ENCODE assay signal across 21 cellular contexts in genomic region chr7:120308171-120308570, GRCh38. TPM values are rescaled to one million over a fixed set of nuclear protein-coding genes. Genes with fewer than 3 reads are reported as not detected.
A peak's percentile ranks its signal among the peaks of the same experiment; 100 is the strongest.
DNase-seq lines count a peak whose midpoint lies in the region; ATAC-seq and TF ChIP-seq lines count a peak whose summit lies in the region.
"Had no signal": no experiment of that assay in that cellular context is flagged by ENCODE, and none has a peak within 500 bp of the region (broad histone marks: within the 10 kb centered on the region; RNA-seq: fewer than 3 reads in every experiment).

No MANE protein-coding gene starts in this region.

- H3K4me1 ChIP-seq in mesenchymal stem cell (ENCODE audit: control insufficient read depth, insufficient read depth, low read depth, low read length) = no peaks in the 10 kb centered on the region
- no peaks in the 10 kb centered on the region for H3K4me1 ChIP-seq in foreskin keratinocyte
- H3K4me1 ChIP-seq: BE2C, Caco-2, Peyer's patch, SJSA1 had no signal

- no peaks in the 10 kb centered on the region for H3K9me3 ChIP-seq in mesenchymal stem cell (ENCODE audit: control insufficient read depth, low read length)
- H3K9me3 ChIP-seq: BE2C, Caco-2, Peyer's patch, SJSA1 had no signal

- no peak overlapping the region for H3K4me2 ChIP-seq in mesenchymal stem cell (ENCODE audit: low read length, poor library complexity, severe bottlenecking)

- no peak overlapping the region for H3K4ac ChIP-seq in mesenchymal stem cell (ENCODE audit: low read depth in 1 of 2, low read length in 2 of 2)

- H3K27me3 ChIP-seq in GM06990 (replicated peaks; ENCODE audit: control insufficient read depth, insufficient read depth, low read length) (no peaks in the 10 kb centered on the region), mesenchymal stem cell (ENCODE audit: control insufficient read depth in 1 of 2, insufficient read depth in 1 of 2, low read length in 2 of 2) (no peaks in the 10 kb centered on the region), foreskin keratinocyte (no peaks in the 10 kb centered on the region)
- H3K27me3 ChIP-seq: BE2C, Peyer's patch, SJSA1 had no signal

- ATAC-seq in HG02610 (IDR thresholded peaks at IDR 0.05; ENCODE audit: unreplicated experiment) (peak; percentile 39), foreskin keratinocyte (no peak), HG02840 (IDR thresholded peaks at IDR 0.05; ENCODE audit: low FRiP score, unreplicated experiment) (no peak)
- ATAC-seq: HCT116 had no signal

- no peak overlapping the region for H2BK15ac ChIP-seq in mesenchymal stem cell (ENCODE audit: low read depth, poor library complexity, severe bottlenecking)

- no peak for DNase-seq in GM06990 (ENCODE audit: extremely low read depth, insufficient read length)
- DNase-seq in NCI-H69 (lab: John Stamatoyannopoulos, UW) = peak; percentile 10
- peak; percentile 18 for DNase-seq in mesenchymal stem cell
- DNase-seq in foreskin keratinocyte = no peak
- DNase-seq in A172 (ENCODE audit: low spot score) = no peak
- DNase-seq: BE2C; Caco-2; CD4-positive, CD25-positive, alpha-beta regulatory T cell; GF-D8; GOT3; KG1; MV-4-11; NCI-H1694 treated with DMSO at 0.1 percent for 48 hours; NCI-H2107; NK-92 treated with Interleukin-12 subunit alpha and Interleukin-12 subunit beta, amount 100 ng/mL, for 24 hours; Peyer's patch had no signal

- no peak overlapping the region for H3K23ac ChIP-seq in mesenchymal stem cell (ENCODE audit: low read length in 2 of 2)

- no peak overlapping the region for H3K9ac ChIP-seq in mesenchymal stem cell (ENCODE audit: low read length)

- no CpG with 5 or more reads among the region's 3 CpGs for WGBS in mesenchymal stem cell

- H3K4me3 ChIP-seq in GM06990 (replicated peaks; ENCODE audit: low read depth, low read length) (peak overlapping the region; percentile 36), mesenchymal stem cell (ENCODE audit: insufficient read depth in 1 of 2, low read depth in 1 of 2, low read length in 2 of 2) (no peak overlapping the region)
- H3K4me3 ChIP-seq: Peyer's patch, SJSA1 had no signal

- TF ChIP-seq CTCF in GM06990 (IDR thresholded peaks at IDR 0.05; ENCODE audit: insufficient read depth, low read length, poor library complexity, severe bottlenecking) (no peak), foreskin keratinocyte (conservative IDR thresholded peaks at IDR 0.05) (no peak)

- H3K36me3 ChIP-seq in GM06990 (ENCODE audit: control insufficient read depth, insufficient read depth, low read length) (no peaks in the 10 kb centered on the region), mesenchymal stem cell (ENCODE audit: control insufficient read depth in 1 of 2, insufficient read depth in 2 of 2, low read depth in 1 of 2, low read length in 2 of 2) (no peaks in the 10 kb centered on the region)
- H3K36me3 ChIP-seq: BE2C, Peyer's patch, SJSA1 had no signal

- no peak overlapping the region for H3K18ac ChIP-seq in mesenchymal stem cell (ENCODE audit: low read depth in 1 of 2, low read length in 2 of 2)

- no peak overlapping the region for H2BK5ac ChIP-seq in mesenchymal stem cell (ENCODE audit: low read depth, low read length, poor library complexity, severe bottlenecking)

- H3K14ac ChIP-seq in mesenchymal stem cell (ENCODE audit: low read length in 2 of 2) = no peak overlapping the region

- H2AK5ac ChIP-seq in mesenchymal stem cell (ENCODE audit: low read length, severe bottlenecking) = no peak overlapping the region

- no peaks in the 10 kb centered on the region for H3K79me1 ChIP-seq in mesenchymal stem cell (replicated peaks; ENCODE audit: low read length, poor library complexity, severe bottlenecking)

- no peak overlapping the region for H2BK12ac ChIP-seq in mesenchymal stem cell (ENCODE audit: low read length in 2 of 2)

- H2BK120ac ChIP-seq in mesenchymal stem cell (ENCODE audit: low read depth, low read length) = no peak overlapping the region

- H2AFZ ChIP-seq in mesenchymal stem cell (ENCODE audit: low read depth, low read length) = no peak overlapping the region

- H4K8ac ChIP-seq in mesenchymal stem cell (ENCODE audit: low read length) = no peak overlapping the region

- no peak overlapping the region for H4K91ac ChIP-seq in mesenchymal stem cell (ENCODE audit: low read length)

- H3K27ac ChIP-seq in mesenchymal stem cell (ENCODE audit: low read length, poor library complexity, severe bottlenecking) (no peak overlapping the region), foreskin keratinocyte (no peak overlapping the region)
- H3K27ac ChIP-seq: Peyer's patch, SJSA1 had no signal

RNA-seq across cellular contexts. Expression of gene KCND2, which starts 35.2 kb away (rescaled TPM):
- polyA plus RNA-seq in mesenchymal stem cell (2013, experiment 1 of 2) = 0.64 TPM
- 0.53 TPM for polyA plus RNA-seq in mesenchymal stem cell (2013, experiment 2 of 2)
- total RNA-seq in foreskin keratinocyte = not detected in 2 replicates
- polyA plus RNA-seq in foreskin keratinocyte = not detected in 2 replicates
- 0.02 and 0.53 TPM in 2 replicates for total RNA-seq in A172 (2014; rRNA removed; shearing (Covaris generic))
- total RNA-seq: Caco-2; CD4-positive, CD25-positive, alpha-beta regulatory T cell; Daoy; SJSA1 had no signal
- polyA plus RNA-seq: CD4-positive, CD25-positive, alpha-beta regulatory T cell had no signal

Comparison
In these comparisons a context has a peak if more than half of its experiments do, and no peak if none do; other contexts are left out.
1. DNase-seq: peak in NCI-H69 (single experiment) and mesenchymal stem cell (single experiment); none in GM06990 (single experiment), foreskin keratinocyte (0 of 2) and A172 (single experiment).